Comparison of ENCODE assay signal across 1 cellular context in genomic region chr7:157295338-157295737, GRCh38.
TF ChIP-seq lines count a peak whose summit lies in the region.

No MANE protein-coding gene starts in this region.

TF ChIP-seq in GM23338, 12 proteins besides CTCF, POLR2A, EP300 and RAD21 (continued from another document):
- TF ChIP-seq REST (IDR thresholded peaks at IDR 0.05; ENCODE audit: unreplicated experiment) (no peak), ZNF114 (CRISPR knock-in tag; IDR thresholded peaks at IDR 0.05) (no peak), ETS1 (IDR thresholded peaks at IDR 0.05) (no peak), POLR2AphosphoS5 (IDR thresholded peaks at IDR 0.05; ENCODE audit: low read depth) (no peak)
TF ChIP-seq in GM23338: peak in this region for 0.
